1 cellular context compared by ENCODE assay signal in genomic region chr13:24217601-24218281, GRCh38.
TF ChIP-seq lines count a peak whose summit lies in the region.

No MANE protein-coding gene starts in this region.

TF ChIP-seq in HepG2, 621 proteins besides CTCF, POLR2A, EP300 and RAD21 (continued from another document):
- no peak for TF ChIP-seq BATF2 (CRISPR knock-in tag; IDR thresholded peaks at IDR 0.05)
- no peak for TF ChIP-seq MEIS1 (CRISPR knock-in tag; IDR thresholded peaks at IDR 0.05; ENCODE audit: borderline replicate concordance)
- peak; percentile 60 for TF ChIP-seq PHF5A (CRISPR knock-in tag; IDR thresholded peaks at IDR 0.05; ENCODE audit: low read depth, unreplicated experiment)
- TF ChIP-seq MNT (IDR thresholded peaks at IDR 0.05): peak; percentile 51; the same call in 1 of the 2 replicates
- no peak for TF ChIP-seq HNRNPH1 (optimal IDR thresholded peaks at IDR 0.05; ENCODE audit: low read depth, low read length)
- TF ChIP-seq KMT2A (CRISPR knock-in tag; IDR thresholded peaks at IDR 0.05): 0 out of 2 replicates have a peak, but pooled peaks have one; percentile 27
TF ChIP-seq in HepG2: peak in this region for 145.
